16 cellular contexts compared by ENCODE assay signal in the genomic region with DNA sequence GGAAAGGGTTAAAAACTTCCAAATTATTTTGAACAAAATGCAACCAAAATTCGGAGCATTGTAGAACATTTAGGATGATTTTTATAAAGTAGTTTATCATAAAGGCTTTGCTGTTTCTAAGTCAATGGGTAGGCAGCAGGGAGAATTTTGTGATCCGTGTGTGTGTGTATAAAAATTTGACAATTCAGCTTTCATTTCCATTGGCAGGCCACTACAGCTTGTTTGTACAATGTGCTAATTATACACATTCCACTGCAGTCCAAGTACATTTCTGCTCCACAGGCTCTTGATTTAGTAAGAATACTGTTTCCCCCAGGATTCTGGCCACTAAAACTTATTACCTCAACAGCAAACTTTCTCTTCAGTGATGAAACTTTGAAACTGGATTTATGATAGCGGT.
"Had no signal": no experiment of that assay in that cellular context is flagged by ENCODE, and none has a peak within 500 bp of the region (broad histone marks: within the 10 kb centered on the region; RNA-seq: fewer than 3 reads in every experiment).

No MANE protein-coding gene starts in this region.

- H3K9me3 ChIP-seq: breast epithelium, SK-N-SH, stomach, thyroid gland had no signal

- H3K36me3 Mint-ChIP-seq: natural killer cell treated with Interleukin-12 subunit alpha and Interleukin-12 subunit beta and Interleukin-15 and Interleukin-18, amount 100 ng/mL, for 72 hours; WTC11 had no signal

- H3K4me3 Mint-ChIP-seq: activated CD4-positive, alpha-beta T cell treated with anti-CD3 and anti-CD28 coated beads, Interleukin-2, amount 10 ng/mL, durations not matched to agents 24 days and 14 days; natural killer cell treated with Interleukin-12 subunit alpha and Interleukin-12 subunit beta and Interleukin-15 and Interleukin-18, amount 100 ng/mL, for 72 hours; T-helper 17 cell; WTC11 had no signal

- H3K4me1 Mint-ChIP-seq: activated CD4-positive, alpha-beta T cell treated with anti-CD3 and anti-CD28 coated beads, Interleukin-2, amount 10 ng/mL, durations not matched to agents 24 days and 14 days; T-helper 17 cell; WTC11 had no signal

- H3K4me1 ChIP-seq: breast epithelium had no signal

- H3K27me3 Mint-ChIP-seq: natural killer cell treated with Interleukin-12 subunit alpha and Interleukin-12 subunit beta and Interleukin-15 and Interleukin-18, amount 100 ng/mL, for 72 hours had no signal

- H3K4me3 ChIP-seq: breast epithelium, stomach, thyroid gland had no signal

- H3K9me3 Mint-ChIP-seq: activated CD4-positive, alpha-beta T cell treated with anti-CD3 and anti-CD28 coated beads, Interleukin-2, amount 10 ng/mL, durations not matched to agents 24 days and 14 days; activated T-helper 2 cell treated with anti-CD3 and anti-CD28 coated beads, Interferon-gamma antibody, Interleukin-2, Interleukin-4, amounts not matched to agents 10 μg/mL and 5 μg/mL and 100 μg/mL, durations not matched to agents 14 hours and 24 hours and 36 hours; natural killer cell treated with Interleukin-12 subunit alpha and Interleukin-12 subunit beta and Interleukin-15 and Interleukin-18, amount 100 ng/mL, for 72 hours had no signal

- H3K27ac ChIP-seq: breast epithelium, stomach, thyroid gland had no signal

- H3K27ac Mint-ChIP-seq: activated CD4-positive, alpha-beta T cell treated with anti-CD3 and anti-CD28 coated beads, Interleukin-2, amount 10 ng/mL, durations not matched to agents 24 days and 14 days; activated T-helper 2 cell treated with anti-CD3 and anti-CD28 coated beads, Interferon-gamma antibody, Interleukin-2, Interleukin-4, amounts not matched to agents 10 μg/mL and 5 μg/mL and 100 μg/mL, durations not matched to agents 14 hours and 24 hours and 36 hours; natural killer cell treated with Interleukin-12 subunit alpha and Interleukin-12 subunit beta and Interleukin-15 and Interleukin-18, amount 100 ng/mL, for 72 hours; T-helper 17 cell; WTC11 had no signal

- ATAC-seq: natural killer cell treated with Interleukin-12 subunit alpha and Interleukin-12 subunit beta and Interleukin-15 and Interleukin-18, amount 100 ng/mL, for 72 hours; T-helper 17 cell; WTC11 had no signal

- H3K36me3 ChIP-seq: breast epithelium, stomach, thyroid gland had no signal

- DNase-seq: activated CD4-positive, alpha-beta T cell treated with anti-CD3 and anti-CD28 coated beads, Interleukin-2, amount 10 ng/mL, durations not matched to agents 24 days and 14 days; activated CD8-positive, alpha-beta memory T cell treated with anti-CD3 and anti-CD28 coated beads for 24 hours; activated naive CD4-positive, alpha-beta T cell treated with anti-CD3 and anti-CD28 coated beads, Interleukin-2, amount 50 U/mL, for 16 hours; activated T-cell treated with anti-CD3 and anti-CD28 coated beads for 4 hours; effector CD4-positive, alpha-beta T cell; mammary epithelial cell; SK-N-SH; stimulated activated CD4-positive, alpha-beta T cell treated with anti-CD3 and anti-CD28 coated beads, Interleukin-15, amount 100 ng/mL, for 24 hours; stimulated activated CD4-positive, alpha-beta T cell treated with anti-CD3 and anti-CD28 coated beads, Interleukin-4, amount 100 ng/mL, for 4 hours; stomach; T-helper 17 cell had no signal

- H3K27me3 ChIP-seq: breast epithelium, stomach, thyroid gland had no signal
